In the genomic region with DNA sequence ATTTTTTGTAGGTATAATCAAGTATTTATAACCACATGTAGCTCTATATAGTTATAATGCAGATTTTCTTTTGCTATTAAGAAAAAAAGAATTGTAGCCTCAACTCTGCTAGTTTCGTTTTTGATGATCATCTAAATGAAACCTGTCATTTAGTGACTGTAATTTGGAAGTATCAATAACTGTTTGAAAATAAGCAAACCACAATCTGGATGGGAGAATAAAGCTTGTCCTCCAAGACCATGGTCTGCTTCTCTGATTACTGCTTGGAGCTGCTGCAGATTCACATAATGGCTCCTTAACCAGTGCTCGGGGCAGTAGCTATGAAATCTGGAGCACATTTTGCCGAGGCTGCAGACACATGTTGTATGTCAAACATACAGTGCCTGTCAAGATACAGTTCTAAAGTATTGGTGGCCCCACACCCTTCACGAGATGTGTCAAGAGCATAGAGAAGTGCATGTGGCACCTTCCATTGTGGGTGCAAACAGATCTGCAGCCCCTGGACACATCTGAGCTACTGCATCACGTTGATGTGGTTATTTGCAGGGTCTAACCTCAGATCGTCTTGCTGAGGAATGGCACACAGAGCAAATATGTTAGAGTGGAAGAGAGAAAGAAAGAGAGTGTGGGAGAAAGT, we compare ENCODE assay signal across 15 cellular contexts.
A peak's percentile ranks its signal among the peaks of the same experiment; 100 is the strongest.
DNase-seq lines count a peak whose midpoint lies in the region; ATAC-seq lines count a peak whose summit lies in the region.
"Had no signal": no experiment of that assay in that cellular context is flagged by ENCODE, and none has a peak within 500 bp of the region (broad histone marks: within the 10 kb centered on the region; RNA-seq: fewer than 3 reads in every experiment).

No MANE protein-coding gene starts in this region.

- peak overlapping the region; percentile 7 for H3K4me3 Mint-ChIP-seq in activated CD4-positive, alpha-beta memory T cell treated with anti-CD3 and anti-CD28 coated beads for 36 hours

- peak; percentile 6 for DNase-seq in stimulated activated CD4-positive, alpha-beta T cell treated with anti-CD3 and anti-CD28 coated beads, Interleukin-4, amount 100 ng/mL, for 24 hours
- no peak for DNase-seq in stimulated activated CD4-positive, alpha-beta T cell treated with anti-CD3 and anti-CD28 coated beads, Interleukin-4, amount 100 ng/mL, for 1 hour
- DNase-seq in activated CD4-positive, alpha-beta memory T cell treated with anti-CD3 and anti-CD28 coated beads for 36 hours, result peak; percentile 17
- DNase-seq in islet precursor cell (peak; percentile 22), H7 (no peak), NCI-H524 treated with DMSO at 0.1 percent for 48 hours (lab: John Stamatoyannopoulos, UW) (no peak)
- DNase-seq: BE2C, DMS79, NCI-H1048, NCI-H1436, NCI-H1930, NCI-H345, PC-3 had no signal

- intact Hi-C loops in activated CD4-positive, alpha-beta memory T cell treated with anti-CD3 and anti-CD28 coated beads for 36 hours (cut with micrococcal nuclease), result no loop called here

- CTCF ChIA-PET in activated CD4-positive, alpha-beta memory T cell treated with anti-CD3 and anti-CD28 coated beads for 36 hours (lab: Charles Lee), result no interaction called here

- POLR2A ChIA-PET in activated CD4-positive, alpha-beta memory T cell treated with anti-CD3 and anti-CD28 coated beads for 36 hours (lab: Charles Lee), result interaction anchor here (0.8 to 1.0 kb wide), 2 partner anchors 12 to 28 kb away, joined by 3 read pairs; no protein-coding TSS in a partner anchor

- H3K9me3 Mint-ChIP-seq in activated CD4-positive, alpha-beta memory T cell treated with anti-CD3 and anti-CD28 coated beads for 36 hours, result no peaks in the 10 kb centered on the region

- no peaks in the 10 kb centered on the region for H3K27me3 ChIP-seq in H7 (ENCODE audit: control insufficient read depth, insufficient read depth, low read length)
- H3K27me3 ChIP-seq: BE2C had no signal

- no peaks in the 10 kb centered on the region for H3K36me3 ChIP-seq in H7 (replicated peaks; ENCODE audit: control insufficient read depth, insufficient read depth, low read length)
- H3K36me3 ChIP-seq: BE2C had no signal

- H3K27me3 Mint-ChIP-seq in activated CD4-positive, alpha-beta memory T cell treated with anti-CD3 and anti-CD28 coated beads for 36 hours, result no peaks in the 10 kb centered on the region

- no peak overlapping the region for H3K4me3 ChIP-seq in H7 (ENCODE audit: insufficient read depth, low read depth, low read length)

- ATAC-seq in GM19035 (IDR thresholded peaks at IDR 0.05; ENCODE audit: unreplicated experiment), result no peak
- ATAC-seq in HG02610 (IDR thresholded peaks at IDR 0.05; ENCODE audit: unreplicated experiment), result no peak
- ATAC-seq: PC-3 had no signal

- H3K27ac Mint-ChIP-seq in activated CD4-positive, alpha-beta memory T cell treated with anti-CD3 and anti-CD28 coated beads for 36 hours, result no peak overlapping the region

- H3K4me1 Mint-ChIP-seq in activated CD4-positive, alpha-beta memory T cell treated with anti-CD3 and anti-CD28 coated beads for 36 hours (ENCODE audit: low read depth), result peaks cover 14% of the 10 kb centered on the region

- no peaks in the 10 kb centered on the region for H3K36me3 Mint-ChIP-seq in activated CD4-positive, alpha-beta memory T cell treated with anti-CD3 and anti-CD28 coated beads for 36 hours

Comparison
In these comparisons a context has a peak if more than half of its experiments do, and no peak if none do; other contexts are left out.
1. DNase-seq: peak in stimulated activated CD4-positive, alpha-beta T cell treated with anti-CD3 and anti-CD28 coated beads, Interleukin-4, amount 100 ng/mL, for 24 hours (single experiment), activated CD4-positive, alpha-beta memory T cell treated with anti-CD3 and anti-CD28 coated beads for 36 hours (single experiment) and islet precursor cell (single experiment); none in stimulated activated CD4-positive, alpha-beta T cell treated with anti-CD3 and anti-CD28 coated beads, Interleukin-4, amount 100 ng/mL, for 1 hour (single experiment), H7 (single experiment) and NCI-H524 treated with DMSO at 0.1 percent for 48 hours (single experiment).